ENCODE assay signal across 8 cellular contexts in genomic region chr3:136197159-136197715, GRCh38. TPM values are rescaled to one million over a fixed set of nuclear protein-coding genes. Genes with fewer than 3 reads are reported as not detected.
DNase-seq lines count a peak whose midpoint lies in the region; ATAC-seq and TF ChIP-seq lines count a peak whose summit lies in the region.

No MANE protein-coding gene starts in this region.

- peaks cover 18% of the 10 kb centered on the region for H3K4me1 Mint-ChIP-seq in activated CD4-positive, alpha-beta T cell treated with anti-CD3 and anti-CD28 coated beads for 36 hours
- H3K4me1 Mint-ChIP-seq in progenitor cell of endocrine pancreas (ENCODE audit: low read depth), result peaks cover 28% of the 10 kb centered on the region

- POLR2A ChIA-PET in activated CD4-positive, alpha-beta T cell treated with anti-CD3 and anti-CD28 coated beads for 36 hours (lab: Charles Lee), result interaction anchor here (0.6 to 2.3 kb wide), 5 partner anchors 14 to 555 kb away, joined by 3 to 24 read pairs (median 6); partner anchors contain the start of gene STAG1

- intact Hi-C loops in activated CD4-positive, alpha-beta T cell treated with anti-CD3 and anti-CD28 coated beads for 36 hours (cut with DNase I, micrococcal nuclease), result loop anchor here (2.0 to 10.0 kb wide), 6 partner anchors 54 to 1978 kb away; partner anchors contain the start of genes CEP63 (in 1 of the 2), DBR1 (in 1 of the 2) and PPP2R3A (in 1 of the 2)

- H3K4me3 Mint-ChIP-seq in activated CD4-positive, alpha-beta T cell treated with anti-CD3 and anti-CD28 coated beads for 36 hours, result peak overlapping the region; percentile 100
- H3K4me3 Mint-ChIP-seq in progenitor cell of endocrine pancreas (ENCODE audit: low read depth), result peak overlapping the region; percentile 98

- peak overlapping the region; percentile 98 for H3K27ac Mint-ChIP-seq in activated CD4-positive, alpha-beta T cell treated with anti-CD3 and anti-CD28 coated beads for 36 hours
- H3K27ac Mint-ChIP-seq in progenitor cell of endocrine pancreas, result peak overlapping the region; percentile 99

- peaks cover 30% of the 10 kb centered on the region for H3K36me3 Mint-ChIP-seq in activated CD4-positive, alpha-beta T cell treated with anti-CD3 and anti-CD28 coated beads for 36 hours (ENCODE audit: low read depth)
- peaks cover 2% of the 10 kb centered on the region for H3K36me3 Mint-ChIP-seq in progenitor cell of endocrine pancreas (ENCODE audit: insufficient read depth)

- TF ChIP-seq CTCF in progenitor cell of endocrine pancreas (IDR thresholded peaks at IDR 0.05; ENCODE audit: unreplicated experiment), result no peak

- DNase-seq in activated CD4-positive, alpha-beta T cell treated with anti-CD3 and anti-CD28 coated beads for 36 hours, result no peak
- DNase-seq in activated CD4-positive, alpha-beta T cell treated with anti-CD3 and anti-CD28 coated beads, Interleukin-2, amount 50 U/mL, for 1 hour, result no peak
- DNase-seq in SK-N-DZ (ENCODE audit: low spot score), result peak; percentile 26
- peak; percentile 1 for DNase-seq in fibroblast of gingiva (ENCODE audit: low read depth)
- DNase-seq in progenitor cell of endocrine pancreas (ENCODE audit: low spot score, unreplicated experiment), result no peak
- no peak for DNase-seq in islet precursor cell

- no peak for ATAC-seq in activated CD4-positive, alpha-beta T cell treated with anti-CD3 and anti-CD28 coated beads for 36 hours
- ATAC-seq in GM21619 (IDR thresholded peaks at IDR 0.05; ENCODE audit: unreplicated experiment), result no peak
- no peak for ATAC-seq in HG03469 (IDR thresholded peaks at IDR 0.05; ENCODE audit: unreplicated experiment)

- CTCF ChIA-PET in activated CD4-positive, alpha-beta T cell treated with anti-CD3 and anti-CD28 coated beads for 36 hours (lab: Charles Lee), result interaction anchor here (0.8 to 1.2 kb wide), 6 partner anchors 11 to 816 kb away, joined by 3 to 4 read pairs (median 4); partner anchors contain the start of gene STAG1

- no peaks in the 10 kb centered on the region for H3K27me3 Mint-ChIP-seq in activated CD4-positive, alpha-beta T cell treated with anti-CD3 and anti-CD28 coated beads for 36 hours
- no peaks in the 10 kb centered on the region for H3K27me3 Mint-ChIP-seq in progenitor cell of endocrine pancreas

- no peaks in the 10 kb centered on the region for H3K9me3 Mint-ChIP-seq in activated CD4-positive, alpha-beta T cell treated with anti-CD3 and anti-CD28 coated beads for 36 hours (ENCODE audit: low read depth)
- no peaks in the 10 kb centered on the region for H3K9me3 Mint-ChIP-seq in progenitor cell of endocrine pancreas (ENCODE audit: low read depth)

RNA-seq across cellular contexts. Expression of gene MSL2, which starts 1.1 kb away (rescaled TPM):
- total RNA-seq in activated CD4-positive, alpha-beta T cell treated with anti-CD3 and anti-CD28 coated beads for 36 hours, result 10 to 100 TPM; 39.5 to 48.3 TPM
- 6.7 and 8.1 TPM in 2 replicates for polyA plus RNA-seq in SK-N-DZ (2014; cell fraction: cytosol; rRNA removed)
- 11.7 and 18.0 TPM in 2 replicates for polyA plus RNA-seq in SK-N-DZ (2014; cell fraction: nucleus; rRNA removed)
- 39.9 and 42.0 TPM in 2 replicates for total RNA-seq in progenitor cell of endocrine pancreas

RNA-seq across cellular contexts. Expression of gene PCCB, which starts 52.9 kb away (rescaled TPM):
- 10 to 100 TPM; 45.3 to 51.8 TPM for total RNA-seq in activated CD4-positive, alpha-beta T cell treated with anti-CD3 and anti-CD28 coated beads for 36 hours
- polyA plus RNA-seq in SK-N-DZ (2014; cell fraction: cytosol; rRNA removed), result 37.4 and 44.1 TPM in 2 replicates
- polyA plus RNA-seq in SK-N-DZ (2014; cell fraction: nucleus; rRNA removed), result 27.1 and 29.6 TPM in 2 replicates
- total RNA-seq in progenitor cell of endocrine pancreas, result 37.4 and 44.2 TPM in 2 replicates

Comparison
In these comparisons a context has a peak if more than half of its experiments do, and no peak if none do; other contexts are left out.
1. DNase-seq: peak in SK-N-DZ (single experiment) and fibroblast of gingiva (single experiment); none in activated CD4-positive, alpha-beta T cell treated with anti-CD3 and anti-CD28 coated beads for 36 hours (single experiment), activated CD4-positive, alpha-beta T cell treated with anti-CD3 and anti-CD28 coated beads, Interleukin-2, amount 50 U/mL, for 1 hour (single experiment), progenitor cell of endocrine pancreas (single experiment) and islet precursor cell (single experiment).